In genomic region chr20:19380211-19380610, GRCh38 we compare ENCODE assay signal across 20 cellular contexts.
"Had no signal": no experiment of that assay in that cellular context is flagged by ENCODE, and none has a peak within 500 bp of the region (broad histone marks: within the 10 kb centered on the region; RNA-seq: fewer than 3 reads in every experiment).

No MANE protein-coding gene starts in this region.

- H3K36me3 ChIP-seq: SJSA1 had no signal

- DNase-seq: KBM-7, MV-4-11, NCI-H1048, NCI-H1105, NCI-H1417, NCI-H1436 treated with DMSO at 0.1 percent for 48 hours, NCI-H1694, NCI-H187 treated with DMSO at 0.1 percent for 48 hours, NCI-H2029 treated with DMSO at 0.1 percent for 48 hours, NCI-H2171 treated with DMSO at 0.1 percent for 48 hours, NCI-H345, NCI-H510A, NCI-H524 treated with DMSO at 0.1 percent for 48 hours, NCI-H69, NCI-H774, Right ventricle myocardium superior, RPMI8226, SIG-M5 had no signal

- H3K9me3 ChIP-seq: SJSA1 had no signal

- H3K27ac ChIP-seq: SJSA1, SK-N-MC had no signal

- H3K4me3 ChIP-seq: SJSA1, SK-N-MC had no signal

- H3K4me1 ChIP-seq: SJSA1 had no signal
